In genomic region chr11:119743041-119743440, GRCh38 we compare ENCODE assay signal across 19 cellular contexts. TPM values are rescaled to one million over a fixed set of nuclear protein-coding genes. Genes with fewer than 3 reads are reported as not detected.
DNase-seq lines count a peak whose midpoint lies in the region; ATAC-seq and TF ChIP-seq lines count a peak whose summit lies in the region.
"Had no signal": no experiment of that assay in that cellular context is flagged by ENCODE, and none has a peak within 500 bp of the region (broad histone marks: within the 10 kb centered on the region; RNA-seq: fewer than 3 reads in every experiment).

No MANE protein-coding gene starts in this region.

- H2AK5ac ChIP-seq in mesenchymal stem cell (ENCODE audit: low read length, severe bottlenecking): no peak overlapping the region

- H2BK12ac ChIP-seq in mesenchymal stem cell (ENCODE audit: low read length in 2 of 2): no peak overlapping the region

- H3K23ac ChIP-seq in mesenchymal stem cell (ENCODE audit: low read length in 2 of 2): no peak overlapping the region

- WGBS in mesenchymal stem cell: 69% methylated on average over 7 of the region's 9 CpGs

- H2BK120ac ChIP-seq in mesenchymal stem cell (ENCODE audit: low read depth, low read length): no peak overlapping the region

- H3K9me3 ChIP-seq in mesenchymal stem cell (ENCODE audit: control insufficient read depth, low read length): no peaks in the 10 kb centered on the region
- H3K9me3 ChIP-seq: A549, esophagus muscularis mucosa, uterus had no signal

- peak overlapping the region; percentile 17 for H3K4me3 Mint-ChIP-seq in activated naive CD8-positive, alpha-beta T cell
- no peak overlapping the region for H3K4me3 Mint-ChIP-seq in activated naive CD8-positive, alpha-beta T cell treated with anti-CD3 and anti-CD28 coated beads for 36 hours
- H3K4me3 Mint-ChIP-seq in naive B cell (peak overlapping the region in 6 of 8 donors; percentile 0 to 89 (median 70)), type B pancreatic cell (peak overlapping the region; percentile 85)

- H3K14ac ChIP-seq in mesenchymal stem cell (ENCODE audit: low read length in 2 of 2): no peak overlapping the region

- no peaks in the 10 kb centered on the region for H3K9me3 Mint-ChIP-seq in activated naive CD8-positive, alpha-beta T cell (ENCODE audit: low read depth)
- no peaks in the 10 kb centered on the region for H3K9me3 Mint-ChIP-seq in activated naive CD8-positive, alpha-beta T cell treated with anti-CD3 and anti-CD28 coated beads for 36 hours
- no peaks in the 10 kb centered on the region for H3K9me3 Mint-ChIP-seq in naive B cell
- H3K9me3 Mint-ChIP-seq in type B pancreatic cell: no peaks in the 10 kb centered on the region
- H3K9me3 Mint-ChIP-seq: activated T-helper 2 cell treated with anti-CD3 and anti-CD28 coated beads, Interferon-gamma antibody, Interleukin-2, Interleukin-4, amounts not matched to agents 10 μg/mL and 5 μg/mL and 100 μg/mL, durations not matched to agents 14 hours and 24 hours and 36 hours; IgD-negative memory B cell; stimulated activated naive CD8-positive, alpha-beta T cell treated with anti-CD3 and anti-CD28 coated beads, Interleukin-15, amount 100 ng/mL, for 72 hours had no signal

- no peak for DNase-seq in activated naive CD8-positive, alpha-beta T cell treated with anti-CD3 and anti-CD28 coated beads for 36 hours
- DNase-seq in naive B cell (no peak), type B pancreatic cell (ENCODE audit: extremely low spot score, unreplicated experiment) (no peak), NCI-H2029 treated with DMSO at 0.1 percent for 48 hours (lab: John Stamatoyannopoulos, UW) (no peak), mesenchymal stem cell (no peak), KG1 (lab: John Stamatoyannopoulos, UW) (no peak)
- DNase-seq: dermis blood vessel endothelial cell; DMS79; left cardiac atrium; NCI-H774; stimulated activated naive CD8-positive, alpha-beta T cell treated with anti-CD3 and anti-CD28 coated beads, Interleukin-15, amount 100 ng/mL, for 72 hours; uterus; WERI-Rb-1 had no signal

- H2AFZ ChIP-seq in mesenchymal stem cell (ENCODE audit: low read depth, low read length): no peak overlapping the region

- ATAC-seq in naive B cell (ENCODE audit: low read depth in 2 of 2): no peak
- ATAC-seq: A549; stimulated activated naive CD8-positive, alpha-beta T cell treated with anti-CD3 and anti-CD28 coated beads, Interleukin-15, amount 100 ng/mL, for 72 hours had no signal

- H3K4me3 ChIP-seq in mesenchymal stem cell (ENCODE audit: insufficient read depth in 1 of 2, low read depth in 1 of 2, low read length in 2 of 2): no peak overlapping the region
- H3K4me3 ChIP-seq: A549 had no signal

- no peak overlapping the region for H4K8ac ChIP-seq in mesenchymal stem cell (ENCODE audit: low read length)

- H3K27ac ChIP-seq in cingulate gyrus (ENCODE audit: low read depth, low read length): peak overlapping the region; percentile 63
- no peak overlapping the region for H3K27ac ChIP-seq in mesenchymal stem cell (ENCODE audit: low read length, poor library complexity, severe bottlenecking)
- H3K27ac ChIP-seq: A549, esophagus muscularis mucosa, uterus, WERI-Rb-1 had no signal

- H4K91ac ChIP-seq in mesenchymal stem cell (ENCODE audit: low read length): no peak overlapping the region

- H3K27me3 Mint-ChIP-seq in activated naive CD8-positive, alpha-beta T cell: peaks cover 8% of the 10 kb centered on the region
- H3K27me3 Mint-ChIP-seq in activated naive CD8-positive, alpha-beta T cell treated with anti-CD3 and anti-CD28 coated beads for 36 hours: peaks cover 33% of the 10 kb centered on the region
- H3K27me3 Mint-ChIP-seq in naive B cell (peaks cover 32 to 87% (median 78%) of the 10 kb centered on the region in 3 donors), type B pancreatic cell (peaks cover 44% of the 10 kb centered on the region)

- H3K79me1 ChIP-seq in mesenchymal stem cell (replicated peaks; ENCODE audit: low read length, poor library complexity, severe bottlenecking): no peaks in the 10 kb centered on the region

- no peak overlapping the region for H3K4ac ChIP-seq in mesenchymal stem cell (ENCODE audit: low read depth in 1 of 2, low read length in 2 of 2)

- no peak overlapping the region for H2BK15ac ChIP-seq in mesenchymal stem cell (ENCODE audit: low read depth, poor library complexity, severe bottlenecking)

- H3K4me2 ChIP-seq in mesenchymal stem cell (ENCODE audit: low read length, poor library complexity, severe bottlenecking): no peak overlapping the region
- H3K4me2 ChIP-seq: A549 had no signal

- H3K27ac Mint-ChIP-seq in activated naive CD8-positive, alpha-beta T cell: no peak overlapping the region
- no peak overlapping the region for H3K27ac Mint-ChIP-seq in activated naive CD8-positive, alpha-beta T cell treated with anti-CD3 and anti-CD28 coated beads for 36 hours
- H3K27ac Mint-ChIP-seq in naive B cell: no peak overlapping the region
- H3K27ac Mint-ChIP-seq in type B pancreatic cell: no peak overlapping the region
- H3K27ac Mint-ChIP-seq: activated T-helper 2 cell treated with anti-CD3 and anti-CD28 coated beads, Interferon-gamma antibody, Interleukin-2, Interleukin-4, amounts not matched to agents 10 μg/mL and 5 μg/mL and 100 μg/mL, durations not matched to agents 14 hours and 24 hours and 36 hours; IgD-negative memory B cell; stimulated activated naive CD8-positive, alpha-beta T cell treated with anti-CD3 and anti-CD28 coated beads, Interleukin-15, amount 100 ng/mL, for 72 hours had no signal

- no peaks in the 10 kb centered on the region for H3K36me3 ChIP-seq in mesenchymal stem cell (ENCODE audit: control insufficient read depth in 1 of 2, insufficient read depth in 2 of 2, low read depth in 1 of 2, low read length in 2 of 2)
- H3K36me3 ChIP-seq: esophagus muscularis mucosa, uterus, WERI-Rb-1 had no signal

- no peak overlapping the region for H3K18ac ChIP-seq in mesenchymal stem cell (ENCODE audit: low read depth in 1 of 2, low read length in 2 of 2)

- peaks cover 15% of the 10 kb centered on the region for H3K4me1 ChIP-seq in mesenchymal stem cell (ENCODE audit: control insufficient read depth, insufficient read depth, low read depth, low read length)
- H3K4me1 ChIP-seq: A549, uterus had no signal

- H2BK5ac ChIP-seq in mesenchymal stem cell (ENCODE audit: low read depth, low read length, poor library complexity, severe bottlenecking): no peak overlapping the region

- no peaks in the 10 kb centered on the region for H3K36me3 Mint-ChIP-seq in activated naive CD8-positive, alpha-beta T cell
- H3K36me3 Mint-ChIP-seq in activated naive CD8-positive, alpha-beta T cell treated with anti-CD3 and anti-CD28 coated beads for 36 hours: no peaks in the 10 kb centered on the region
- H3K36me3 Mint-ChIP-seq in naive B cell (no peaks in the 10 kb centered on the region), type B pancreatic cell (no peaks in the 10 kb centered on the region)

- H3K9ac ChIP-seq in mesenchymal stem cell (ENCODE audit: low read length): no peak overlapping the region

- TF ChIP-seq CTCF in type B pancreatic cell (conservative IDR thresholded peaks at IDR 0.05): no peak

- H3K27me3 ChIP-seq in mesenchymal stem cell (ENCODE audit: control insufficient read depth in 1 of 2, insufficient read depth in 1 of 2, low read length in 2 of 2): peaks cover 77 to 88% of the 10 kb centered on the region in 2 experiments

- H3K4me1 Mint-ChIP-seq in activated naive CD8-positive, alpha-beta T cell (ENCODE audit: low read depth): peaks cover 13% of the 10 kb centered on the region
- H3K4me1 Mint-ChIP-seq in activated naive CD8-positive, alpha-beta T cell treated with anti-CD3 and anti-CD28 coated beads for 36 hours: peaks cover 10% of the 10 kb centered on the region
- H3K4me1 Mint-ChIP-seq in naive B cell (peaks cover 13 to 17% (median 13%) of the 10 kb centered on the region in 3 donors), type B pancreatic cell (ENCODE audit: unreplicated experiment) (peaks cover 11% of the 10 kb centered on the region)

RNA-seq across cellular contexts. Expression of gene NECTIN1, which starts 14.0 kb away (rescaled TPM):
- 1 to 10 TPM; 3.2 to 3.7 TPM for total RNA-seq in activated naive CD8-positive, alpha-beta T cell treated with anti-CD3 and anti-CD28 coated beads for 36 hours
- polyA plus RNA-seq in naive B cell (ENCODE audit: low read depth in 6 of 6): under 1 TPM in 5 of 6 donors, not detected in 1; 0.24 to 0.74 (median 0.38) TPM
- total RNA-seq in type B pancreatic cell (ENCODE audit: low replicate concordance): 62.9 and 128 TPM in 2 replicates
- polyA plus RNA-seq in mesenchymal stem cell (2013, experiment 1 of 2): 9.7 TPM
- 10.0 TPM for polyA plus RNA-seq in mesenchymal stem cell (2013, experiment 2 of 2)

Comparison
In these comparisons a context has a peak if more than half of its experiments do, and no peak if none do; other contexts are left out.
1. RNA of gene NECTIN1, which starts 14.0 kb away (total RNA-seq): 62.9 to 128 TPM in type B pancreatic cell; 3.2 to 3.7 TPM in activated naive CD8-positive, alpha-beta T cell treated with anti-CD3 and anti-CD28 coated beads for 36 hours; every median in the first group is over 10 times any median in the second.